Comparison of ENCODE assay signal across 8 cellular contexts in the genomic region with DNA sequence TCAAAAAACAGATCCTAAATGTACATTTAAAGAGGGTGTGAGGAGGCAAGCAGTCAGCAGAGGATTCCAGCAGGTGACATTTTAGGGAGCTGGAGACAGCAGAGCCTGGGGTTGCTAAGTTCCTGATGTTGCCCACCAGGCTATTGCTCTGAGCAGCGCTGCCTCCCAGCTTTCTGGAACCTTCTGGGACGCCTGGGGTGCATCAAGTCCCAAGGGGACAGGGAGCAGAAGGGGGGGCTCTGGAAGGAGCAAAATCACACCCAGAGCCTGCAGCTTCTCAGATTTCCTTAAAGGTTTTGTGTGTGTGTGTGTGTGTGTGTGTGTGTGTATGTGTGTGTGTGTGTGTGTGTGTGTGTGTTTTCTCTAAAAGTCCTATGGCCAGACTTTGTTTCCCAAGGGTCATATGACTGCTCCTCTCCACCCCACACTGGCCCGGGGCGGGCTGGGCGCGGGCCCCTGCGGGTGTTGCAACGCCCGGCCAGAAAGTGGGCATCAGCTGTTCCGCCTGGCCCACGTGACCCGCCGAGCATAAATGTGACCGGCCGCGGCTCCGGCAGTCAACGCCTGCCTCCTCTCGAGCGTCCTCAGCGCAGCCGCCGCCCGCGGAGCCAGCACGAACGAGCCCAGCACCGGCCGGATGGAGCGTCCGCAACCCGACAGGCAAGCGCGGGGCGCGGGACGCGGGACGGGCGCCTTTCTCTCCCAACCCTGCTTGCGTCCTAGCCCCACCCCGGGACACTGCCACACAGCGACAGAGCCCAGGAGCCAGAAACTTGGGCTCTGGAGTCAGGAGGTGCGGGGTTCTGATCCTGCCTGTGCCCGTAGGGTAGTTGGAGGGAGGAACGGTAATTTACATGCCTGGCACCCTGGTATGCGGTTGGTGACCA. TPM values are rescaled to one million over a fixed set of nuclear protein-coding genes. Genes with fewer than 3 reads are reported as not detected.
DNase-seq lines count a peak whose midpoint lies in the region; ATAC-seq, FAIRE-seq and TF ChIP-seq lines count a peak whose summit lies in the region.

A gene with protein sequence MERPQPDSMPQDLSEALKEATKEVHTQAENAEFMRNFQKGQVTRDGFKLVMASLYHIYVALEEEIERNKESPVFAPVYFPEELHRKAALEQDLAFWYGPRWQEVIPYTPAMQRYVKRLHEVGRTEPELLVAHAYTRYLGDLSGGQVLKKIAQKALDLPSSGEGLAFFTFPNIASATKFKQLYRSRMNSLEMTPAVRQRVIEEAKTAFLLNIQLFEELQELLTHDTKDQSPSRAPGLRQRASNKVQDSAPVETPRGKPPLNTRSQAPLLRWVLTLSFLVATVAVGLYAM (plus strand): TSS at position 560 of the 887 bp plus-strand sequence. CDS start 78 bp downstream, at position 638.

- intact Hi-C loops in head of caudate nucleus (cut with DNase I) = no loop called here

- H3K9ac ChIP-seq in HUES64 (ENCODE audit: low read depth, low read length) = peak within 1 kb of the TSS; percentile 50

- ATAC-seq in GM19351 (IDR thresholded peaks at IDR 0.05; ENCODE audit: unreplicated experiment) (peak; percentile 72), SK-N-SH treated with all-trans-retinoic acid at 6 μM for 48 hours (peak; percentile 96)

- peaks cover 11% of the 10 kb centered on the region; the same call in 1 of the 2 replicates for H3K36me3 ChIP-seq in HUES64 (ENCODE audit: insufficient read depth, low read length)

- peak; percentile 99 for FAIRE-seq in urothelium cell line (lab: Jason Lieb, UNC)

- H3K4me1 ChIP-seq in HUES64 (ENCODE audit: insufficient read depth, low read length) = peaks cover 44% of the 10 kb centered on the region

- peak within 1 kb of the TSS; percentile 64 for H3K4me3 ChIP-seq in HUES64 (ENCODE audit: low read length)

- no peaks in the 10 kb centered on the region for H3K9me3 ChIP-seq in HUES64 (ENCODE audit: insufficient read depth, low read depth, low read length)

- H3K27ac ChIP-seq in HUES64 (ENCODE audit: low read depth, low read length) (no peak within 1 kb of the TSS), adipose tissue (ENCODE audit: low read depth, low read length) (peak within 1 kb of the TSS; percentile 2)

- H3K27me3 ChIP-seq in HUES64 (ENCODE audit: insufficient read depth, low read length) = 0 out of 2 replicates have a peak, but pooled peaks cover 6% of the 10 kb centered on the region

- 6% methylated on average over 47 of the region's 47 CpGs for WGBS in HUES64
- WGBS in adipose tissue, 3 donors = 3 to 5% (median 4%) methylated on average over 47 of the region's 47 CpGs

- DNase-seq in CD1c-positive myeloid dendritic cell (ENCODE audit: extremely low spot score) (peak; percentile 96), head of caudate nucleus (peak; percentile 76 to 94 (median 88)), non-pigmented ciliary epithelial cell (ENCODE audit: low read depth) (peak; percentile 20), urothelium cell line (ENCODE audit: low spot score) (peak; percentile 98)

TF ChIP-seq in SK-N-SH treated with all-trans-retinoic acid at 6 μM for 48 hours, 23 proteins besides CTCF, POLR2A, EP300 and RAD21:
- TF ChIP-seq ZNF565 (CRISPR knock-in tag; conservative IDR thresholded peaks at IDR 0.05; ENCODE audit: low read depth) = no peak
- TF ChIP-seq CSRNP3 (CRISPR knock-in tag; IDR thresholded peaks at IDR 0.05) = no peak
- TF ChIP-seq ZFP3 (CRISPR knock-in tag; IDR thresholded peaks at IDR 0.05) = peak; percentile 52; the same call in 1 of the 2 replicates
- no peak for TF ChIP-seq ZC3H10 (CRISPR knock-in tag; IDR thresholded peaks at IDR 0.05)
- TF ChIP-seq ISL1 (CRISPR knock-in tag; IDR thresholded peaks at IDR 0.05) = no peak
TF ChIP-seq in SK-N-SH treated with all-trans-retinoic acid at 6 μM for 48 hours: peak in this region for 1.

RNA-seq across cellular contexts. Expression of the gene that starts here (rescaled TPM):
- 18.9 TPM for polyA plus RNA-seq in HUES64 (2013, experiment 1 of 2)
- 15.0 TPM for polyA plus RNA-seq in HUES64 (2013, experiment 2 of 2)
- polyA plus RNA-seq in adipose tissue = 100 to 1,000 TPM in 1 of 3 donors, 10 to 100 TPM in 1, 1 to 10 TPM in 1; 9.0 to 358 (median 86.9) TPM

Comparison
In these comparisons a context has a peak if more than half of its experiments do, and no peak if none do; other contexts are left out.
1. DNase-seq: peak in every context shown above with its lines; median percentile 98 in urothelium cell line; 96 in CD1c-positive myeloid dendritic cell; 88 in head of caudate nucleus; 20 in non-pigmented ciliary epithelial cell.